In genomic region chr18:77127769-77128671, GRCh38 we compare ENCODE assay signal across 8 cellular contexts. TPM values are rescaled to one million over a fixed set of nuclear protein-coding genes. Genes with fewer than 3 reads are reported as not detected.
DNase-seq lines count a peak whose midpoint lies in the region; ATAC-seq and TF ChIP-seq lines count a peak whose summit lies in the region.

No MANE protein-coding gene starts in this region.

- H3K27ac Mint-ChIP-seq in MCF 10A (ENCODE audit: low read depth, unreplicated experiment), result peak overlapping the region; percentile 69
- no peak overlapping the region for H3K27ac Mint-ChIP-seq in WTC11

- TF ChIP-seq CTCF in MCF 10A (IDR thresholded peaks at IDR 0.05; ENCODE audit: unreplicated experiment) (no peak), lower lobe of right lung (IDR thresholded peaks at IDR 0.05) (no peak), vagina (IDR thresholded peaks at IDR 0.05) (no peak), WTC11 (IDR thresholded peaks at IDR 0.05) (no peak)

- no TSS peak for BruUV-seq in MCF 10A (replicated peaks; lab: Mats Ljungman, UMichigan)

- peaks cover 4% of the 10 kb centered on the region for H3K27me3 ChIP-seq in lower lobe of right lung (ENCODE audit: low read depth)
- H3K27me3 ChIP-seq in vagina, result no peaks in the 10 kb centered on the region

- POLR2A ChIA-PET in MCF 10A (lab: Yijun Ruan, JAX), result interaction anchor here (0.6 to 4.1 kb wide), 15 partner anchors 13 to 774 kb away, joined by 3 to 50 read pairs (median 4); no protein-coding TSS in a partner anchor
- POLR2A ChIA-PET in WTC11 (lab: Charles Lee), result no interaction called here

- H3K4me1 Mint-ChIP-seq in MCF 10A (ENCODE audit: insufficient read depth, unreplicated experiment), result peaks cover 41% of the 10 kb centered on the region
- H3K4me1 Mint-ChIP-seq in WTC11, result peaks cover 43% of the 10 kb centered on the region

- peak; percentile 54 for DNase-seq in Ammon's horn (ENCODE audit: low spot score)
- peak; percentile 93 for DNase-seq in RPMI8226
- DNase-seq in MCF 10A (ENCODE audit: unreplicated experiment), result peak; percentile 99
- DNase-seq in lower lobe of right lung, result no peak
- peak in 1 of 2 donors; percentile 89 for DNase-seq in vagina (ENCODE audit: extremely low spot score in 2 of 2)
- no peak for DNase-seq in WTC11 (ENCODE audit: low spot score)

- peak overlapping the region; percentile 25 for H3K4me3 Mint-ChIP-seq in MCF 10A (ENCODE audit: unreplicated experiment)
- H3K4me3 Mint-ChIP-seq in WTC11, result no peak overlapping the region

- no peaks in the 10 kb centered on the region for H3K36me3 Mint-ChIP-seq in MCF 10A (ENCODE audit: insufficient read depth, unreplicated experiment)
- H3K36me3 Mint-ChIP-seq in WTC11, result 0 out of 2 replicates have a peak, but pooled peaks cover 3% of the 10 kb centered on the region

- H3K4me1 ChIP-seq in lower lobe of right lung, result peaks cover 57% of the 10 kb centered on the region
- peaks cover 70% of the 10 kb centered on the region for H3K4me1 ChIP-seq in vagina

- CTCF ChIA-PET in MCF 10A (lab: Yijun Ruan, JAX) (interaction anchor here (0.6 to 1.7 kb wide), 7 partner anchors 13 to 475 kb away, joined by 3 to 10 read pairs (median 3); no protein-coding TSS in a partner anchor), WTC11 (lab: Charles Lee) (no interaction called here)

- H3K36me3 ChIP-seq in lower lobe of right lung, result no peaks in the 10 kb centered on the region
- H3K36me3 ChIP-seq in vagina, result no peaks in the 10 kb centered on the region

- ATAC-seq in GM18858 (IDR thresholded peaks at IDR 0.05; ENCODE audit: unreplicated experiment) (peak; percentile 36), HG03457 (IDR thresholded peaks at IDR 0.05; ENCODE audit: unreplicated experiment) (peak; percentile 25), lower lobe of right lung (peak; percentile 21 to 34), WTC11 (no peak)

- no peaks in the 10 kb centered on the region for H3K9me3 Mint-ChIP-seq in MCF 10A (ENCODE audit: unreplicated experiment)
- H3K9me3 Mint-ChIP-seq in WTC11, result no peaks in the 10 kb centered on the region

- H3K4me3 ChIP-seq in lower lobe of right lung (peak overlapping the region; percentile 17), vagina (no peak overlapping the region)

- intact Hi-C loops in MCF 10A (cut with micrococcal nuclease), result loop anchor here (1.0 to 5.0 kb wide), 4 partner anchors 13 to 84 kb away; no protein-coding TSS in a partner anchor
- intact Hi-C loops in lower lobe of right lung (cut with DNase I), result no loop called here
- intact Hi-C loops in vagina (cut with DNase I), result no loop called here

- TF ChIP-seq POLR2A in vagina (IDR thresholded peaks at IDR 0.05), result no peak

- no peaks in the 10 kb centered on the region for H3K27me3 Mint-ChIP-seq in MCF 10A (ENCODE audit: insufficient read depth, unreplicated experiment)
- H3K27me3 Mint-ChIP-seq in WTC11 (ENCODE audit: low read depth), result peaks cover 16% of the 10 kb centered on the region

- H3K27ac ChIP-seq in lower lobe of right lung (peak overlapping the region; percentile 44), vagina (peak overlapping the region; percentile 69)

- H3K9me3 ChIP-seq in lower lobe of right lung, result no peaks in the 10 kb centered on the region
- no peaks in the 10 kb centered on the region for H3K9me3 ChIP-seq in vagina

TF ChIP-seq in WTC11, 78 proteins besides CTCF, POLR2A, EP300 and RAD21 (continues in another document):
- TF ChIP-seq ZNF512 (CRISPR knock-in tag; IDR thresholded peaks at IDR 0.05; ENCODE audit: borderline replicate concordance), result no peak
- TF ChIP-seq ZNF281 (CRISPR knock-in tag; IDR thresholded peaks at IDR 0.05), result no peak
- no peak for TF ChIP-seq FOXP1 (CRISPR knock-in tag; IDR thresholded peaks at IDR 0.05; ENCODE audit: borderline replicate concordance)
- TF ChIP-seq NFYB (CRISPR knock-in tag; conservative IDR thresholded peaks at IDR 0.05; ENCODE audit: low read depth), result no peak
- no peak for TF ChIP-seq ETV6 (CRISPR knock-in tag; IDR thresholded peaks at IDR 0.05)
- TF ChIP-seq GABPB1 (CRISPR knock-in tag; IDR thresholded peaks at IDR 0.05), result no peak
- TF ChIP-seq SP1 (CRISPR knock-in tag; conservative IDR thresholded peaks at IDR 0.05), result no peak
- TF ChIP-seq JUN (CRISPR knock-in tag; IDR thresholded peaks at IDR 0.05), result no peak
- no peak for TF ChIP-seq ZNF317 (CRISPR knock-in tag; IDR thresholded peaks at IDR 0.05; ENCODE audit: borderline replicate concordance, low read depth)
- TF ChIP-seq RORB (CRISPR knock-in tag; IDR thresholded peaks at IDR 0.05), result no peak
- no peak for TF ChIP-seq MAX (CRISPR knock-in tag; IDR thresholded peaks at IDR 0.05)
- TF ChIP-seq GRHL2 (CRISPR knock-in tag; IDR thresholded peaks at IDR 0.05; ENCODE audit: insufficient replicate concordance, severe bottlenecking), result no peak
- no peak for TF ChIP-seq ZNF532 (CRISPR knock-in tag; IDR thresholded peaks at IDR 0.05; ENCODE audit: borderline replicate concordance)

RNA-seq across cellular contexts. Expression of gene MBP, which starts 4.6 kb away (rescaled TPM):
- total RNA-seq in MCF 10A (2022) (31.6 and 31.7 TPM in 2 replicates), lower lobe of right lung (90.6 TPM), vagina (33.6 TPM), WTC11 (2021) (19.6 to 20.2 TPM (median 19.6 TPM) in 3 replicates)

Comparison
In these comparisons a context has a peak if more than half of its experiments do, and no peak if none do; other contexts are left out.
1. DNase-seq: peak in Ammon's horn (single experiment), RPMI8226 (single experiment) and MCF 10A (single experiment); none in lower lobe of right lung (single experiment) and WTC11 (single experiment).